ENCODE assay signal across 17 cellular contexts in genomic region chr5:168346417-168346816, GRCh38. TPM values are rescaled to one million over a fixed set of nuclear protein-coding genes. Genes with fewer than 3 reads are reported as not detected.
DNase-seq lines count a peak whose midpoint lies in the region; ATAC-seq and TF ChIP-seq lines count a peak whose summit lies in the region.
"Had no signal": no experiment of that assay in that cellular context is flagged by ENCODE, and none has a peak within 500 bp of the region (broad histone marks: within the 10 kb centered on the region; RNA-seq: fewer than 3 reads in every experiment).

No MANE protein-coding gene starts in this region.

- TF ChIP-seq CTCF in C4-2B (conservative IDR thresholded peaks at IDR 0.05) (no peak), mesothelial cell of epicardium (IDR thresholded peaks at IDR 0.05; ENCODE audit: unreplicated experiment) (no peak), brain microvascular endothelial cell (IDR thresholded peaks at IDR 0.05; ENCODE audit: low read depth, low read length, missing control alignments) (no peak)

- no peaks in the 10 kb centered on the region for H3K27me3 ChIP-seq in brain microvascular endothelial cell (replicated peaks)

- H3K36me3 Mint-ChIP-seq in mesothelial cell of epicardium: peaks cover 7% of the 10 kb centered on the region
- H3K36me3 Mint-ChIP-seq: activated naive CD8-positive, alpha-beta T cell; T-cell had no signal

- no peak overlapping the region for H3K4me3 ChIP-seq in brain microvascular endothelial cell (ENCODE audit: low read depth, low read length)
- H3K4me3 ChIP-seq: K562 had no signal

- DNase-seq in LoVo (ENCODE audit: low spot score) (peak; percentile 57), mesothelial cell of epicardium (ENCODE audit: low spot score in 2 of 2, unreplicated experiment in 2 of 2) (no peak), cortex of kidney (lab: John Stamatoyannopoulos, UW) (no peak), brain microvascular endothelial cell (no peak)
- DNase-seq: activated CD4-positive, alpha-beta T cell treated with anti-CD3 and anti-CD28 coated beads for 1 hour; hippocampal formation; midbrain; NCI-H146; NCI-H510A; T-cell had no signal

- peak overlapping the region; percentile 89 for H3K27ac Mint-ChIP-seq in mesothelial cell of epicardium
- H3K27ac Mint-ChIP-seq: activated naive CD8-positive, alpha-beta T cell; T-cell had no signal

- peaks cover 39% of the 10 kb centered on the region for H3K4me1 Mint-ChIP-seq in mesothelial cell of epicardium
- H3K4me1 Mint-ChIP-seq: T-cell had no signal

- H3K27ac ChIP-seq in C4-2B (peak overlapping the region; percentile 98), brain microvascular endothelial cell (no peak overlapping the region)

- H3K27me3 Mint-ChIP-seq in mesothelial cell of epicardium (ENCODE audit: low read depth): no peaks in the 10 kb centered on the region

- ATAC-seq in esophagus mucosa (peak; percentile 90), GM21526 (IDR thresholded peaks at IDR 0.05; ENCODE audit: low FRiP score, unreplicated experiment) (no peak), HG02938 (IDR thresholded peaks at IDR 0.05; ENCODE audit: unreplicated experiment) (no peak)
- ATAC-seq: K562, Panc1, T-cell had no signal

- H3K4me3 Mint-ChIP-seq in mesothelial cell of epicardium: no peak overlapping the region
- H3K4me3 Mint-ChIP-seq: activated naive CD8-positive, alpha-beta T cell; T-cell had no signal

- H3K9me3 Mint-ChIP-seq in mesothelial cell of epicardium: peaks cover 7% of the 10 kb centered on the region
- H3K9me3 Mint-ChIP-seq: T-cell had no signal

- no peaks in the 10 kb centered on the region for H3K36me3 ChIP-seq in brain microvascular endothelial cell (replicated peaks)

- in situ Hi-C loops in brain microvascular endothelial cell (cut with HindIII; ENCODE audit: low pct_ligation_motif_present, low sequenced_read_pairs): no loop called here

RNA-seq across cellular contexts. Expression of gene WWC1, which starts 55.0 kb away (rescaled TPM):
- total RNA-seq in esophagus mucosa (18.5 TPM), mesothelial cell of epicardium (29.9 to 35.1 TPM (median 32.8 TPM) in 3 replicates)
